37 cellular contexts compared by ENCODE assay signal in genomic region chr5:136399512-136399911, GRCh38. TPM values are rescaled to one million over a fixed set of nuclear protein-coding genes. Genes with fewer than 3 reads are reported as not detected.
"Had no signal": no experiment of that assay in that cellular context is flagged by ENCODE, and none has a peak within 500 bp of the region (broad histone marks: within the 10 kb centered on the region; RNA-seq: fewer than 3 reads in every experiment).

No MANE protein-coding gene starts in this region.

- H3K4me1 Mint-ChIP-seq: activated CD4-positive, alpha-beta T cell treated with anti-CD3 and anti-CD28 coated beads for 36 hours; activated naive CD8-positive, alpha-beta T cell treated with anti-CD3 and anti-CD28 coated beads, Interleukin-2, amount 10 ng/mL, durations not matched to agents 7 days and 5 days; naive B cell; stimulated activated memory B cell treated with anti-CD40 and anti-IgM and Interleukin-4, amounts not matched to agents 10 μg/mL and 1 μg/mL and 100 μg/mL, for 72 hours; stimulated activated naive CD8-positive, alpha-beta T cell treated with anti-CD3 and anti-CD28 coated beads, Interleukin-15, amount 100 ng/mL, for 72 hours had no signal

- H3K27ac Mint-ChIP-seq: activated CD4-positive, alpha-beta T cell treated with anti-CD3 and anti-CD28 coated beads for 36 hours; activated naive CD4-positive, alpha-beta T cell treated with anti-CD3 and anti-CD28 coated beads for 36 hours; activated naive CD8-positive, alpha-beta T cell treated with anti-CD3 and anti-CD28 coated beads, Interleukin-2, amount 10 ng/mL, durations not matched to agents 7 days and 5 days; activated T-helper 1 cell treated with anti-CD3 and anti-CD28 coated beads, Interleukin-12 subunit alpha, Interleukin-12 subunit beta, Interleukin-2, Interleukin-4 antibody, amounts not matched to agents 30 ng/mL and 10 ng/mL and 1 ng/mL, durations not matched to agents 14 hours and 24 hours and 36 hours; effector memory CD8-positive, alpha-beta T cell; mesothelial cell of epicardium; naive B cell; stimulated activated memory B cell treated with anti-CD40 and anti-IgM and Interleukin-4, amounts not matched to agents 10 μg/mL and 1 μg/mL and 100 μg/mL, for 72 hours; stimulated activated naive CD8-positive, alpha-beta T cell treated with anti-CD3 and anti-CD28 coated beads, Interleukin-15, amount 100 ng/mL, for 72 hours; T-helper 2 cell treated with Interferon-gamma antibody and Interleukin-4, amounts not matched to agents 5 μg/mL and 100 μg/mL, for 36 hours had no signal

- DNase-seq: activated CD4-positive, alpha-beta T cell treated with anti-CD3 and anti-CD28 coated beads for 36 hours; activated CD4-positive, alpha-beta T cell treated with anti-CD3 and anti-CD28 coated beads, Interleukin-2, amount 50 U/mL, for 48 hours; activated CD4-positive, CD25-positive, alpha-beta regulatory T cell; activated CD8-positive, alpha-beta memory T cell treated with anti-CD3 and anti-CD28 coated beads, Interleukin-2, amount 50 U/mL, for 4 hours; activated effector memory CD4-positive, alpha-beta T cell treated with anti-CD3 and anti-CD28 coated beads, Interleukin-2, amount 50 U/mL, for 16 hours; activated naive CD4-positive, alpha-beta T cell treated with anti-CD3 and anti-CD28 coated beads for 36 hours; activated naive CD8-positive, alpha-beta T cell treated with anti-CD3 and anti-CD28 coated beads, Interleukin-2, amount 10 ng/mL, durations not matched to agents 7 days and 5 days; activated T-cell treated with anti-CD3 and anti-CD28 coated beads, Interleukin-2, amount 50 U/mL, for 1 hour; amniotic stem cell; brain microvascular endothelial cell; caudate nucleus; cortex of kidney; effector memory CD8-positive, alpha-beta T cell; erythroblast; gastrocnemius medialis; glutamatergic neuron; islet precursor cell; naive B cell; occipital lobe; psoas muscle; stimulated activated CD4-positive, alpha-beta T cell treated with anti-CD3 and anti-CD28 coated beads, Interleukin-1b, Interleukin-23, amount 100 ng/mL, for 48 hours; stimulated activated CD4-positive, alpha-beta T cell treated with anti-CD3 and anti-CD28 coated beads, Interleukin-4, amount 100 ng/mL, for 4 hours; stimulated activated CD8-positive, alpha-beta memory T cell treated with anti-CD3 and anti-CD28 coated beads, Interleukin-4, amount 100 ng/mL, for 48 hours; stimulated activated naive CD8-positive, alpha-beta T cell treated with anti-CD3 and anti-CD28 coated beads, Interleukin-15, amount 100 ng/mL, for 72 hours; substantia nigra; upper lobe of left lung had no signal

- H3K4me2 ChIP-seq: smooth muscle cell had no signal

- H3K79me2 ChIP-seq: parathyroid adenoma had no signal

- H3K4me1 ChIP-seq: gastrocnemius medialis, parathyroid adenoma, psoas muscle, upper lobe of left lung, vagina had no signal

- H3K27me3 ChIP-seq: brain microvascular endothelial cell, gastrocnemius medialis, upper lobe of left lung, vagina had no signal

- H3K27me3 Mint-ChIP-seq: activated CD4-positive, alpha-beta T cell treated with anti-CD3 and anti-CD28 coated beads for 36 hours; activated naive CD8-positive, alpha-beta T cell treated with anti-CD3 and anti-CD28 coated beads, Interleukin-2, amount 10 ng/mL, durations not matched to agents 7 days and 5 days; naive B cell; stimulated activated memory B cell treated with anti-CD40 and anti-IgM and Interleukin-4, amounts not matched to agents 10 μg/mL and 1 μg/mL and 100 μg/mL, for 72 hours; stimulated activated naive CD8-positive, alpha-beta T cell treated with anti-CD3 and anti-CD28 coated beads, Interleukin-15, amount 100 ng/mL, for 72 hours had no signal

- H3K9ac ChIP-seq: parathyroid adenoma had no signal

- H3K9me3 Mint-ChIP-seq: activated naive CD4-positive, alpha-beta T cell treated with anti-CD3 and anti-CD28 coated beads for 36 hours; activated naive CD8-positive, alpha-beta T cell treated with anti-CD3 and anti-CD28 coated beads, Interleukin-2, amount 10 ng/mL, durations not matched to agents 7 days and 5 days; activated T-helper 1 cell treated with anti-CD3 and anti-CD28 coated beads, Interleukin-12 subunit alpha, Interleukin-12 subunit beta, Interleukin-2, Interleukin-4 antibody, amounts not matched to agents 30 ng/mL and 10 ng/mL and 1 ng/mL, durations not matched to agents 14 hours and 24 hours and 36 hours; effector memory CD8-positive, alpha-beta T cell; mesothelial cell of epicardium; stimulated activated naive CD8-positive, alpha-beta T cell treated with anti-CD3 and anti-CD28 coated beads, Interleukin-15, amount 100 ng/mL, for 72 hours; T-helper 2 cell treated with Interferon-gamma antibody and Interleukin-4, amounts not matched to agents 5 μg/mL and 100 μg/mL, for 36 hours had no signal

- H2AFZ ChIP-seq: parathyroid adenoma had no signal

- H3K36me3 Mint-ChIP-seq: activated naive CD8-positive, alpha-beta T cell treated with anti-CD3 and anti-CD28 coated beads, Interleukin-2, amount 10 ng/mL, durations not matched to agents 7 days and 5 days; mesothelial cell of epicardium; naive B cell; stimulated activated memory B cell treated with anti-CD40 and anti-IgM and Interleukin-4, amounts not matched to agents 10 μg/mL and 1 μg/mL and 100 μg/mL, for 72 hours had no signal

- H3K4me3 Mint-ChIP-seq: activated CD4-positive, alpha-beta T cell treated with anti-CD3 and anti-CD28 coated beads for 36 hours; activated naive CD4-positive, alpha-beta T cell treated with anti-CD3 and anti-CD28 coated beads for 36 hours; activated naive CD8-positive, alpha-beta T cell treated with anti-CD3 and anti-CD28 coated beads, Interleukin-2, amount 10 ng/mL, durations not matched to agents 7 days and 5 days; activated T-helper 1 cell treated with anti-CD3 and anti-CD28 coated beads, Interleukin-12 subunit alpha, Interleukin-12 subunit beta, Interleukin-2, Interleukin-4 antibody, amounts not matched to agents 30 ng/mL and 10 ng/mL and 1 ng/mL, durations not matched to agents 14 hours and 24 hours and 36 hours; effector memory CD8-positive, alpha-beta T cell; mesothelial cell of epicardium; naive B cell; stimulated activated memory B cell treated with anti-CD40 and anti-IgM and Interleukin-4, amounts not matched to agents 10 μg/mL and 1 μg/mL and 100 μg/mL, for 72 hours; stimulated activated naive CD8-positive, alpha-beta T cell treated with anti-CD3 and anti-CD28 coated beads, Interleukin-15, amount 100 ng/mL, for 72 hours; T-helper 2 cell treated with Interferon-gamma antibody and Interleukin-4, amounts not matched to agents 5 μg/mL and 100 μg/mL, for 36 hours had no signal

- H3K36me3 ChIP-seq: brain microvascular endothelial cell, gastrocnemius medialis, upper lobe of left lung, vagina had no signal

- ATAC-seq: activated CD4-positive, alpha-beta T cell treated with anti-CD3 and anti-CD28 coated beads for 36 hours; effector memory CD8-positive, alpha-beta T cell; gastrocnemius medialis; psoas muscle; stimulated activated memory B cell treated with anti-CD40 and anti-IgM and Interleukin-4, amounts not matched to agents 10 μg/mL and 1 μg/mL and 100 μg/mL, for 72 hours; stimulated activated naive CD8-positive, alpha-beta T cell treated with anti-CD3 and anti-CD28 coated beads, Interleukin-15, amount 100 ng/mL, for 72 hours had no signal

- H3K9me3 ChIP-seq: gastrocnemius medialis, psoas muscle, upper lobe of left lung, vagina had no signal

- H3K4me3 ChIP-seq: gastrocnemius medialis, psoas muscle, smooth muscle cell, upper lobe of left lung, vagina had no signal

- H3K27ac ChIP-seq: brain microvascular endothelial cell, gastrocnemius medialis, parathyroid adenoma, psoas muscle, upper lobe of left lung, vagina had no signal

RNA-seq across cellular contexts. Expression of gene TRPC7, which starts 34.2 kb away (rescaled TPM):
- total RNA-seq: activated CD4-positive, alpha-beta T cell treated with anti-CD3 and anti-CD28 coated beads for 36 hours; activated CD8-positive, alpha-beta memory T cell treated with anti-CD3 and anti-CD28 coated beads for 36 hours; activated naive CD4-positive, alpha-beta T cell treated with anti-CD3 and anti-CD28 coated beads for 36 hours; activated naive CD8-positive, alpha-beta T cell treated with anti-CD3 and anti-CD28 coated beads, Interleukin-2, amount 10 ng/mL, durations not matched to agents 7 days and 5 days; activated T-helper 1 cell treated with anti-CD3 and anti-CD28 coated beads, Interleukin-12 subunit alpha, Interleukin-12 subunit beta, Interleukin-2, Interleukin-4 antibody, amounts not matched to agents 30 ng/mL and 10 ng/mL and 1 ng/mL, durations not matched to agents 14 hours and 24 hours and 36 hours; astrocyte; chondrocyte; gastrocnemius medialis; liver; mesothelial cell of epicardium; psoas muscle; smooth muscle cell; upper lobe of left lung; vagina had no signal
- polyA plus RNA-seq: liver, psoas muscle had no signal
